In the genomic region with DNA sequence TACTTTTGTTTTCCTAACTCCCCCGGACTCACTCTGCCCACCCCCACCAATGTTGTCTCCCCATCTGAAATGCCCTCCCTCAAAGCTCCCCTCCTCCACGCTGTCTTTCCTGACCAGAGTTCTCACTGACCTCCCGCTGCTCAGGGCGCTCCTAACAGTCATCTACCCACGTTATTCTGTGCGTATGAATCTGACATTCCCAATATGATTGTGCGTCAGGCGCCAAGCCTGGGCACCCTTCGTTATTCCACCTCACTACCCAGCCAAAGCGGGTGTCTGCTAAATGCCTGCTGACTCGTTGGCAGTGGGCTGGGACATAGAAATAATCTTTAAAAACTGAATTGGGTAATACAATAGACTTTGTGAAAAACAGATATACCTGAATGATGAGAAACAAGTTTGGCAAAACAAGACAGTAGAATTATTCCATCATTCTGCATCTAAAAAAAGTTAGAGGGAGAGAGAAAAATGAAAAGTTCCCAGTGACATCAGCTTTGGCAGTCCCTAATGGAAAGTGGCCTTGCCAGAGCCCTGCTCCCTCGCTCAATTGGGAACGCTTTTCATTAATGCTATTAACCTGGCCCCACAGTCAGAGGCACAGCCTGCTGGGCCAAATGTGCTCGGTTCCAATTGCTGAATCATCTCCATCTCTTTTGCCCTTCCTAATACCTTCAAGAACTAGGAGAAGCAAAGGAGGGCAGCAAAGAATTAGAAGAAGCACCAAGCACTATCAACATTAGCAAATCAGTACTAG, we compare ENCODE assay signal across 14 cellular contexts.
DNase-seq lines count a peak whose midpoint lies in the region; ATAC-seq and TF ChIP-seq lines count a peak whose summit lies in the region.
"Had no signal": no experiment of that assay in that cellular context is flagged by ENCODE, and none has a peak within 500 bp of the region (broad histone marks: within the 10 kb centered on the region; RNA-seq: fewer than 3 reads in every experiment).

No MANE protein-coding gene starts in this region.

- 0 out of 2 replicates have a peak, but pooled peaks cover 5% of the 10 kb centered on the region for H3K9me1 ChIP-seq in IMR-90 (ENCODE audit: insufficient read depth, low read length)

- H2BK15ac ChIP-seq in IMR-90 (ENCODE audit: low read depth, low read length), result peak overlapping the region; percentile 35; the same call in 2 of the 3 replicates

- H3K27me3 Mint-ChIP-seq in Caco-2 (ENCODE audit: insufficient read depth, unreplicated experiment), result no peaks in the 10 kb centered on the region

- H4K20me1 ChIP-seq in IMR-90 (ENCODE audit: insufficient read depth, low read length), result no peaks in the 10 kb centered on the region

- WGBS in IMR-90 (ENCODE audit: extremely low coverage in 2 of 2, insufficient read length in 1 of 2), 2 experiments, result 89% methylated on average over 6 of the region's 14 CpGs; no CpG with 5 or more reads in 1 of the 2 experiments
- WGBS in esophagus muscularis mucosa, result 62% methylated on average over 14 of the region's 14 CpGs
- 50% methylated on average over 14 of the region's 14 CpGs for WGBS in suprapubic skin

- TF ChIP-seq RAD21 in IMR-90 (IDR thresholded peaks at IDR 0.05; ENCODE audit: low read length), result no peak

- peak overlapping the region; percentile 79 for H2AK5ac ChIP-seq in IMR-90 (ENCODE audit: low read depth, low read length)

- in situ Hi-C loops in IMR-90 (cut with MboI; ENCODE audit: low sequenced_read_pairs), result no loop called here

- peak overlapping the region; percentile 24; the same call in 1 of the 2 replicates for H3K23ac ChIP-seq in IMR-90 (ENCODE audit: low read depth, low read length)

- H4K8ac ChIP-seq in IMR-90 (ENCODE audit: low read depth in 2 of 2, low read length in 2 of 2), result peak overlapping the region; percentile 24 to 59; a peak in 2 of 4 replicates

- H3K27ac Mint-ChIP-seq in Caco-2 (ENCODE audit: unreplicated experiment), result no peak overlapping the region
- H3K27ac Mint-ChIP-seq: CD14-positive monocyte; effector memory CD8-positive, alpha-beta T cell had no signal

- H3K4ac ChIP-seq in IMR-90 (ENCODE audit: low read depth, low read length), result peak overlapping the region; percentile 71; the same call in 1 of the 2 replicates

- no peaks in the 10 kb centered on the region for H3K36me3 ChIP-seq in IMR-90 (ENCODE audit: control insufficient read depth, insufficient read depth, low read length)
- no peaks in the 10 kb centered on the region for H3K36me3 ChIP-seq in esophagus muscularis mucosa
- no peaks in the 10 kb centered on the region for H3K36me3 ChIP-seq in mucosa of rectum (ENCODE audit: control insufficient read depth in 2 of 2, insufficient read depth in 2 of 2, low read length in 2 of 2)
- H3K36me3 ChIP-seq in suprapubic skin, result no peaks in the 10 kb centered on the region
- no peaks in the 10 kb centered on the region for H3K36me3 ChIP-seq in Caco-2 (ENCODE audit: control insufficient read depth, insufficient read depth, low read length)
- H3K36me3 ChIP-seq: SJCRH30 had no signal

- H3K27me3 ChIP-seq in IMR-90 (ENCODE audit: control insufficient read depth, insufficient read depth, low read length) (no peaks in the 10 kb centered on the region), esophagus muscularis mucosa (no peaks in the 10 kb centered on the region), mucosa of rectum (ENCODE audit: control insufficient read depth in 2 of 2, insufficient read depth in 2 of 2, low read length in 2 of 2) (no peaks in the 10 kb centered on the region), suprapubic skin (no peaks in the 10 kb centered on the region), Caco-2 (replicated peaks; ENCODE audit: control insufficient read depth, insufficient read depth, low read length) (no peaks in the 10 kb centered on the region)
- H3K27me3 ChIP-seq: SJCRH30 had no signal

- H3K18ac ChIP-seq in IMR-90 (ENCODE audit: low read depth, low read length), result no peak overlapping the region; the same call in 1 of the 2 replicates

- TF ChIP-seq CTCF in IMR-90 (conservative IDR thresholded peaks at IDR 0.05; ENCODE audit: low read depth, low read length), result no peak
- no peak for TF ChIP-seq CTCF in esophagus muscularis mucosa (IDR thresholded peaks at IDR 0.05)
- no peak for TF ChIP-seq CTCF in suprapubic skin (IDR thresholded peaks at IDR 0.05)
- TF ChIP-seq CTCF in Caco-2 (IDR thresholded peaks at IDR 0.05; ENCODE audit: insufficient read depth in 1 of 2, low read depth in 1 of 2, low read length in 1 of 2, severe bottlenecking in 1 of 2, unreplicated experiment in 1 of 2), result no peak

- no peaks in the 10 kb centered on the region for H3K9me3 Mint-ChIP-seq in Caco-2 (ENCODE audit: unreplicated experiment)
- H3K9me3 Mint-ChIP-seq: effector memory CD8-positive, alpha-beta T cell had no signal

- dilution Hi-C loops in IMR-90 (cut with HindIII; ENCODE audit: low sequenced_read_pairs, unreplicated experiment), result no loop called here

- intact Hi-C loops in IMR-90 (cut with micrococcal nuclease) (no loop called here), esophagus muscularis mucosa (cut with DNase I) (loop anchor here (10.0 kb wide), 2 partner anchors 180 to 310 kb away; no protein-coding TSS in a partner anchor), Caco-2 (cut with micrococcal nuclease; ENCODE audit: unreplicated experiment) (loop anchor here (10.0 kb wide), 1 partner anchor 190 kb away; no protein-coding TSS in a partner anchor)

- CTCF ChIA-PET in IMR-90 (lab: Yijun Ruan, JAX), result interaction anchor here (0.6 to 2.1 kb wide), 8 partner anchors 9 to 499 kb away, joined by 3 to 28 read pairs (median 5); no protein-coding TSS in a partner anchor
- CTCF ChIA-PET in Caco-2 (lab: Charles Lee), result interaction anchor here (0.5 to 1.5 kb wide), 13 partner anchors 17 to 572 kb away, joined by 3 to 28 read pairs (median 6); no protein-coding TSS in a partner anchor

- H3K9me3 ChIP-seq in IMR-90 (ENCODE audit: control insufficient read depth, insufficient read depth, low read length), result no peaks in the 10 kb centered on the region
- no peaks in the 10 kb centered on the region for H3K9me3 ChIP-seq in esophagus muscularis mucosa
- H3K9me3 ChIP-seq in mucosa of rectum (ENCODE audit: control insufficient read depth in 2 of 2, low read length in 2 of 2), result no peaks in the 10 kb centered on the region
- no peaks in the 10 kb centered on the region for H3K9me3 ChIP-seq in suprapubic skin
- H3K9me3 ChIP-seq in Caco-2, result no peaks in the 10 kb centered on the region
- H3K9me3 ChIP-seq: SJCRH30 had no signal

- no peak overlapping the region for H3K56ac ChIP-seq in IMR-90 (ENCODE audit: extremely low read depth, insufficient read depth, low read length)

- DNase-seq in IMR-90 (no peak), esophagus muscularis mucosa (ENCODE audit: extremely low spot score) (no peak), suprapubic skin (ENCODE audit: low spot score in 2 of 2) (no peak), Caco-2 (no peak), SW 1271 (lab: John Stamatoyannopoulos, UW) (no peak)
- DNase-seq in stimulated activated CD4-positive, alpha-beta T cell treated with anti-CD3 and anti-CD28 coated beads, Interleukin-2, amount 100 ng/mL, for 48 hours, result no peak
- DNase-seq: effector memory CD8-positive, alpha-beta T cell; GDM1; NCI-H1436 had no signal

- H3K4me2 ChIP-seq in IMR-90 (ENCODE audit: low read depth, low read length), result no peak overlapping the region

- H2AFZ ChIP-seq in IMR-90 (replicated peaks; ENCODE audit: low read length, poor library complexity), result peak overlapping the region; percentile 9

- no peak overlapping the region for H2AK9ac ChIP-seq in IMR-90 (replicated peaks; ENCODE audit: low read depth, low read length, poor library complexity)

- H2BK20ac ChIP-seq in IMR-90 (ENCODE audit: low read depth, low read length), result peak overlapping the region; percentile 75; the same call in 1 of the 2 replicates

- TF ChIP-seq POLR2A in IMR-90 (IDR thresholded peaks at IDR 0.05; ENCODE audit: low read depth, low read length), result no peak
- no peak for TF ChIP-seq POLR2A in esophagus muscularis mucosa (IDR thresholded peaks at IDR 0.05; ENCODE audit: low read depth)
- TF ChIP-seq POLR2A in suprapubic skin (IDR thresholded peaks at IDR 0.05), result no peak

- peaks cover 4% of the 10 kb centered on the region; the same call in 1 of the 2 replicates for H3K4me1 ChIP-seq in IMR-90 (ENCODE audit: control insufficient read depth, insufficient read depth, low read length)
- peaks cover 15 to 28% (median 27%) of the 10 kb centered on the region in 4 donors for H3K4me1 ChIP-seq in esophagus muscularis mucosa
- H3K4me1 ChIP-seq in mucosa of rectum (ENCODE audit: control insufficient read depth in 2 of 2, insufficient read depth in 2 of 2, low read length in 2 of 2), result peaks cover 3 to 24% of the 10 kb centered on the region in 2 donors
- H3K4me1 ChIP-seq in suprapubic skin, result peaks cover 28% of the 10 kb centered on the region
- H3K4me1 ChIP-seq in Caco-2, result peaks cover 16% of the 10 kb centered on the region
- H3K4me1 ChIP-seq: SJCRH30 had no signal

- peaks cover 6% of the 10 kb centered on the region for H3K36me3 Mint-ChIP-seq in Caco-2 (ENCODE audit: insufficient read depth, unreplicated experiment)
- H3K36me3 Mint-ChIP-seq: CD14-positive monocyte, IgD-negative memory B cell had no signal

- H2BK5ac ChIP-seq in IMR-90 (ENCODE audit: low read depth, low read length, poor library complexity, severe bottlenecking), result no peak overlapping the region

- POLR2A ChIA-PET in IMR-90 (lab: Charles Lee; ENCODE audit: unreplicated experiment) (no interaction called here), Caco-2 (lab: Charles Lee) (no interaction called here)

- no peak overlapping the region; the same call in 1 of the 2 replicates for H4K91ac ChIP-seq in IMR-90 (ENCODE audit: insufficient read depth, low read depth, low read length)

- H4K5ac ChIP-seq in IMR-90 (ENCODE audit: low read depth, low read length), result peak overlapping the region; percentile 33; the same call in 1 of the 2 replicates

- no peak overlapping the region for H3K27ac ChIP-seq in IMR-90 (ENCODE audit: insufficient read depth, low read length)
- peak overlapping the region; percentile 74 to 77 (median 76) for H3K27ac ChIP-seq in esophagus muscularis mucosa (replicated peaks in 1 of 4)
- H3K27ac ChIP-seq in mucosa of rectum (ENCODE audit: low read depth in 2 of 2, low read length in 2 of 2), result peak overlapping the region; percentile 1 to 40
- peak overlapping the region; percentile 77 for H3K27ac ChIP-seq in suprapubic skin
- H3K27ac ChIP-seq: SJCRH30 had no signal

- H3K4me3 ChIP-seq in IMR-90 (ENCODE audit: insufficient read depth, low read depth, low read length) (no peak overlapping the region), esophagus muscularis mucosa (no peak overlapping the region), mucosa of rectum (ENCODE audit: low read length in 2 of 2) (no peak overlapping the region), suprapubic skin (no peak overlapping the region), Caco-2 (ENCODE audit: low read depth, low read length) (no peak overlapping the region)
- H3K4me3 ChIP-seq: SJCRH30 had no signal

- no peak overlapping the region for H3K4me3 Mint-ChIP-seq in Caco-2 (ENCODE audit: unreplicated experiment)
- H3K4me3 Mint-ChIP-seq: CD14-positive monocyte; effector memory CD8-positive, alpha-beta T cell; IgD-negative memory B cell had no signal

- no peaks in the 10 kb centered on the region for H3K79me1 ChIP-seq in IMR-90 (ENCODE audit: low read depth in 1 of 2, low read length in 2 of 2)

- H3K4me1 Mint-ChIP-seq in Caco-2 (ENCODE audit: low read depth, unreplicated experiment), result peaks cover 22% of the 10 kb centered on the region

- peak overlapping the region; percentile 40 for H3K14ac ChIP-seq in IMR-90 (replicated peaks; ENCODE audit: low read depth, low read length)

- no peak overlapping the region for H3K9ac ChIP-seq in IMR-90 (ENCODE audit: low read depth, low read length)
- no peak overlapping the region for H3K9ac ChIP-seq in mucosa of rectum (ENCODE audit: low read depth in 1 of 2, low read length in 2 of 2)

- H2BK120ac ChIP-seq in IMR-90 (ENCODE audit: low read depth, low read length), result peak overlapping the region; percentile 72

- ATAC-seq in IMR-90 (ENCODE audit: low read depth) (no peak), HG02759 (IDR thresholded peaks at IDR 0.05; ENCODE audit: unreplicated experiment) (no peak)
- ATAC-seq: effector memory CD8-positive, alpha-beta T cell had no signal

- TF ChIP-seq EP300 in esophagus muscularis mucosa (IDR thresholded peaks at IDR 0.05) (peak; percentile 69), suprapubic skin (IDR thresholded peaks at IDR 0.05) (peak; percentile 50)

- no TSS peak for BruUV-seq in IMR-90 (replicated peaks; lab: Mats Ljungman, UMichigan)
- BruUV-seq in Caco-2 (replicated peaks; lab: Mats Ljungman, UMichigan), result no TSS peak
